Comparison of ENCODE assay signal across 30 cellular contexts in the genomic region with DNA sequence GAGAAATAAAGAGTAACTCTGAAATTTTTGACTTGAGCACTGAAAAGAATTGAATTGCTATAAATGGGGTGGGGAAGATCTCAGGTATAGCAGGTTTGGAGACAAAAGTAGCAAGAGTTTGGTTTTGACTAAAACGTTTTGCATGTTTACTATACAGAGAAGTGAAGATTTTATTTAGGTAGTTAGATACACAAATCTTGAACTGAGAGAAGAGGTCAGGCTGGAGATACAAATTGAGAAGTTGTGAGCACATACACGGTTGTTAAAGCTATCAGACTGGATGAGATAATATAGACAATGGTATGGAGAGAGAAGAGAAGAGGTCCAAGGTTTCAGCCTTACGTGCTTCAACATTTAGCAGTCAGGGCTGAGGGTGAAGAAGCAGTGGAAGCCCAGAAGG.
DNase-seq lines count a peak whose midpoint lies in the region; ATAC-seq and TF ChIP-seq lines count a peak whose summit lies in the region.
"Had no signal": no experiment of that assay in that cellular context is flagged by ENCODE, and none has a peak within 500 bp of the region (broad histone marks: within the 10 kb centered on the region; RNA-seq: fewer than 3 reads in every experiment).

No MANE protein-coding gene starts in this region.

- TF ChIP-seq CTCF in GM13976 (IDR thresholded peaks at IDR 0.05; ENCODE audit: borderline replicate concordance, control extremely low read depth, extremely low read depth, insufficient read depth, missing control alignments): no peak

- peak; percentile 60 for ATAC-seq in GM19351 (IDR thresholded peaks at IDR 0.05; ENCODE audit: unreplicated experiment)
- peak; percentile 52 for ATAC-seq in HG02885 (IDR thresholded peaks at IDR 0.05; ENCODE audit: poor library complexity, unreplicated experiment)
- no peak for ATAC-seq in stimulated activated effector memory CD8-positive, alpha-beta T cell treated with anti-CD3 and anti-CD28 coated beads, Interleukin-12 subunit alpha, Interleukin-12 subunit beta, amount 100 ng/mL, for 72 hours
- ATAC-seq: A549; CD8-positive, alpha-beta T cell had no signal

- H3K27ac Mint-ChIP-seq in stimulated activated effector memory CD8-positive, alpha-beta T cell treated with anti-CD3 and anti-CD28 coated beads, Interleukin-12 subunit alpha, Interleukin-12 subunit beta, amount 100 ng/mL, for 72 hours: no peak overlapping the region
- H3K27ac Mint-ChIP-seq: B cell; CD14-positive monocyte; CD4-positive, alpha-beta T cell; CD8-positive, alpha-beta T cell had no signal

- H3K9me3 Mint-ChIP-seq in stimulated activated effector memory CD8-positive, alpha-beta T cell treated with anti-CD3 and anti-CD28 coated beads, Interleukin-12 subunit alpha, Interleukin-12 subunit beta, amount 100 ng/mL, for 72 hours: peaks cover 8% of the 10 kb centered on the region

- H3K36me3 Mint-ChIP-seq in stimulated activated effector memory CD8-positive, alpha-beta T cell treated with anti-CD3 and anti-CD28 coated beads, Interleukin-12 subunit alpha, Interleukin-12 subunit beta, amount 100 ng/mL, for 72 hours: no peaks in the 10 kb centered on the region
- H3K36me3 Mint-ChIP-seq: CD14-positive monocyte; CD8-positive, alpha-beta T cell had no signal

- no peak overlapping the region for H3K4me3 Mint-ChIP-seq in stimulated activated effector memory CD8-positive, alpha-beta T cell treated with anti-CD3 and anti-CD28 coated beads, Interleukin-12 subunit alpha, Interleukin-12 subunit beta, amount 100 ng/mL, for 72 hours
- H3K4me3 Mint-ChIP-seq: B cell; CD14-positive monocyte; CD4-positive, alpha-beta memory T cell; CD4-positive, alpha-beta T cell; CD8-positive, alpha-beta memory T cell; CD8-positive, alpha-beta T cell had no signal

- in situ Hi-C loops in GM13976 (cut with MboI; ENCODE audit: low sequenced_read_pairs, unreplicated experiment): no loop called here

- peak; percentile 10 for DNase-seq in GM13976 (ENCODE audit: low spot score)
- peak; percentile 15 for DNase-seq in germinal center (ENCODE audit: low spot score)
- no peak for DNase-seq in Kasumi-1 (lab: John Stamatoyannopoulos, UW)
- DNase-seq in stimulated activated effector memory CD8-positive, alpha-beta T cell treated with anti-CD3 and anti-CD28 coated beads, Interleukin-12 subunit alpha, Interleukin-12 subunit beta, amount 100 ng/mL, for 72 hours (ENCODE audit: low spot score in 2 of 2): no peak
- DNase-seq in cerebellum (ENCODE audit: low spot score): no peak
- DNase-seq in DMS153 treated with DMSO at 0.1 percent for 48 hours (lab: John Stamatoyannopoulos, UW; ENCODE audit: unreplicated experiment): no peak
- DNase-seq: 8988T; ACHN; AML-193; BE2C; C1 segment of cervical spinal cord; Caco-2; Calu3; CD4-positive, alpha-beta memory T cell; CD4-positive, alpha-beta T cell; CD4-positive, CD25-positive, alpha-beta regulatory T cell; CD8-positive, alpha-beta memory T cell; CD8-positive, alpha-beta T cell; COR-L47; DMS 273 treated with DMSO at 0.1 percent for 48 hours; DMS153; DMS79; DMS79 treated with DMSO at 0.1 percent for 48 hours; DND-41; EL had no signal

- peaks cover 8% of the 10 kb centered on the region for H3K4me1 Mint-ChIP-seq in stimulated activated effector memory CD8-positive, alpha-beta T cell treated with anti-CD3 and anti-CD28 coated beads, Interleukin-12 subunit alpha, Interleukin-12 subunit beta, amount 100 ng/mL, for 72 hours
- H3K4me1 Mint-ChIP-seq: CD14-positive monocyte; CD8-positive, alpha-beta memory T cell had no signal

Comparison
In these comparisons a context has a peak if more than half of its experiments do, and no peak if none do; other contexts are left out.
1. DNase-seq: peak in GM13976 (single experiment) and germinal center (single experiment); none in Kasumi-1 (0 of 2), stimulated activated effector memory CD8-positive, alpha-beta T cell treated with anti-CD3 and anti-CD28 coated beads, Interleukin-12 subunit alpha, Interleukin-12 subunit beta, amount 100 ng/mL, for 72 hours (0 of 2), cerebellum (single experiment) and DMS153 treated with DMSO at 0.1 percent for 48 hours (single experiment).